ENCODE assay signal across 12 cellular contexts in the genomic region with DNA sequence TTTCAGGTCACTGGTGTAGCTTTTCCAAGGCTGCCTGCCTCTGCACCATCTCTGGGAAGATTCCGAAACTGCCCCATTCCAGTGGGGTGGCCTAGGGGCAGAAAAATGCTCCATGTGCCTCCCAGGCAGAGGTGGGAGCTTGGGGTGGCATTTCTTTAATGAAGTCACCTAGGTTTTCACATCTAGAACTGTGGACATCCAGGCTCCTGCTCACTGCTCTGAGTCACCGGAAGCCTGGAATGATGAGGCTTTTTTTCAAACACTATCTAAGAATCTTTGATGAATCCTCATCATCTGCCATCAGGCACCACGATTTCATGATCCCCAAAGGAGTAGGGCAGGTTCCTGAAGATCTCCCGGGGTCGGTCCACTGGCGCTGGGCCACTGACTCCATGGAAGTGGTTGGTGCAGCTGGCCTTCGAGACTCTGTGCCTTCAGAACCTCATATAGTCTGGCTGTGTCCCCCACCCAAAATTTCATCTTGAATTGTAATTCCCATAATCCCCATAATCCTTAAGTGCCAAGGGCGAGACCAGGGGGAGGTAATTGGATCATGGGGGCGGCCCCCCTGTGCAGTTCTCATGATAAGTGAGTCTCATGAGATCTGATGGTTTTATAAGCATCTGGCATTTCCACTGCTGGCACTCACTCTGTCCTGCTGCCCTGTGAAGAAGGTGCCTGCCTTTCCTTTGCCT. TPM values are rescaled to one million over a fixed set of nuclear protein-coding genes. Genes with fewer than 3 reads are reported as not detected.
A peak's percentile ranks its signal among the peaks of the same experiment; 100 is the strongest.
DNase-seq lines count a peak whose midpoint lies in the region; ATAC-seq, FAIRE-seq and TF ChIP-seq lines count a peak whose summit lies in the region.
"Had no signal": no experiment of that assay in that cellular context is flagged by ENCODE, and none has a peak within 500 bp of the region (broad histone marks: within the 10 kb centered on the region; RNA-seq: fewer than 3 reads in every experiment).

No MANE protein-coding gene starts in this region.

- H3K4me3 ChIP-seq in keratinocyte (ENCODE audit: control insufficient read depth in 2 of 3, extremely low read depth in 1 of 3, insufficient read depth in 2 of 3, low read depth in 1 of 3, low read length in 3 of 3) (no peak overlapping the region), tibial nerve (no peak overlapping the region)
- H3K4me3 ChIP-seq: heart right ventricle had no signal

- TF ChIP-seq POLR2A in tibial nerve (IDR thresholded peaks at IDR 0.05): no peak

- H3K79me2 ChIP-seq in keratinocyte (ENCODE audit: control insufficient read depth, insufficient read depth, low read length): no peaks in the 10 kb centered on the region

- WGBS in tibial nerve, 2 donors: 89 to 90% methylated on average over 8 to 9 of the region's 9 CpGs

- no peak for ATAC-seq in GM19023 (IDR thresholded peaks at IDR 0.05; ENCODE audit: unreplicated experiment)
- ATAC-seq: stimulated activated effector memory CD8-positive, alpha-beta T cell treated with anti-CD3 and anti-CD28 coated beads, Interleukin-12 subunit alpha, Interleukin-12 subunit beta, amount 100 ng/mL, for 72 hours had no signal

- peak; percentile 97 for DNase-seq in DMS 273 (lab: John Stamatoyannopoulos, UW; ENCODE audit: unreplicated experiment)
- no peak for DNase-seq in DMS 273 treated with DMSO at 0.1 percent for 48 hours (lab: John Stamatoyannopoulos, UW)
- peak; percentile 73 for DNase-seq in keratinocyte (ENCODE audit: low read depth, low spot score)
- DNase-seq in tibial nerve (ENCODE audit: low spot score in 2 of 2): no peak
- no peak for DNase-seq in NCI-H2107 (lab: John Stamatoyannopoulos, UW)
- DNase-seq in iPS-NIHi11 (ENCODE audit: low spot score): no peak
- DNase-seq: heart right ventricle; midbrain; stimulated activated CD4-positive, alpha-beta T cell treated with anti-CD3 and anti-CD28 coated beads, Interleukin-12 subunit alpha, Interleukin-12 subunit beta, amount 100 ng/mL, for 4 hours had no signal

- no peaks in the 10 kb centered on the region for H3K9me3 ChIP-seq in keratinocyte (ENCODE audit: control insufficient read depth, low read depth, low read length)
- H3K9me3 ChIP-seq in tibial nerve: no peaks in the 10 kb centered on the region
- H3K9me3 ChIP-seq: heart right ventricle had no signal

- peak overlapping the region; percentile 62 for H3K9ac ChIP-seq in keratinocyte (ENCODE audit: control insufficient read depth, extremely low read depth, insufficient read depth, low read length)

- H3K36me3 ChIP-seq in keratinocyte (ENCODE audit: control insufficient read depth in 2 of 2, extremely low read depth in 1 of 2, insufficient read depth in 2 of 2, low read length in 2 of 2) (no peaks in the 10 kb centered on the region), tibial nerve (no peaks in the 10 kb centered on the region)
- H3K36me3 ChIP-seq: heart right ventricle had no signal

- H3K9me1 ChIP-seq in keratinocyte (ENCODE audit: control insufficient read depth, extremely low read depth, insufficient read depth, low read length): no peaks in the 10 kb centered on the region

- no peak for TF ChIP-seq EP300 in tibial nerve (IDR thresholded peaks at IDR 0.05)

- dilution Hi-C loops in keratinocyte (cut with MboI; ENCODE audit: extremely low pct_ligation_motif_present, low sequenced_read_pairs): no loop called here

- no peak overlapping the region for H2AFZ ChIP-seq in keratinocyte (ENCODE audit: control insufficient read depth, low read length)

- H3K27ac ChIP-seq in angular gyrus (ENCODE audit: low read depth, low read length) (peak overlapping the region; percentile 93), keratinocyte (ENCODE audit: control insufficient read depth, insufficient read depth, low read length) (peak overlapping the region; percentile 95), tibial nerve (peak overlapping the region; percentile 53 to 94 (median 76))

- no peak for TF ChIP-seq CTCF in keratinocyte (optimal IDR thresholded peaks at IDR 0.05 in 1 of 3, IDR thresholded peaks at IDR 0.05 in 1 of 3, conservative IDR thresholded peaks at IDR 0.05 in 1 of 3; ENCODE audit: extremely low read depth in 1 of 3, insufficient read depth in 2 of 3, low read length in 3 of 3)
- no peak for TF ChIP-seq CTCF in tibial nerve (IDR thresholded peaks at IDR 0.05)

- H4K20me1 ChIP-seq in keratinocyte (ENCODE audit: control insufficient read depth, extremely low read depth, insufficient read depth, low read length): no peaks in the 10 kb centered on the region

- peak; percentile 89 for FAIRE-seq in keratinocyte (lab: Jason Lieb, UNC)

- no peaks in the 10 kb centered on the region for H3K27me3 ChIP-seq in keratinocyte (ENCODE audit: control insufficient read depth, extremely low read depth, insufficient read depth, low read length)
- no peaks in the 10 kb centered on the region for H3K27me3 ChIP-seq in tibial nerve
- H3K27me3 ChIP-seq: heart right ventricle had no signal

- peak overlapping the region; percentile 75 for H3K4me2 ChIP-seq in keratinocyte (ENCODE audit: control insufficient read depth, extremely low read depth, insufficient read depth, low read depth, low read length)

- H3K4me1 ChIP-seq in keratinocyte (ENCODE audit: control insufficient read depth, extremely low read depth, insufficient read depth, low read length): peaks cover 47% of the 10 kb centered on the region
- peaks cover 0 to 93% (median 54%) of the 10 kb centered on the region in 4 donors for H3K4me1 ChIP-seq in tibial nerve

RNA-seq across cellular contexts. Expression of a gene that starts 37.1 kb away (rescaled TPM):
- polyA plus RNA-seq in keratinocyte: 5.9 to 10.9 TPM (median 10.8 TPM) in 3 replicates
- 5.5 TPM for polyA plus RNA-seq in keratinocyte (2011; ENCODE audit: low read depth)
- 6.6 and 8.5 TPM in 2 replicates for polyA plus RNA-seq in keratinocyte (2011; cell fraction: cytosol; rRNA removed)
- polyA plus RNA-seq in keratinocyte (2011; cell fraction: nucleus; rRNA removed): 11.0 and 12.6 TPM in 2 replicates
- polyA plus RNA-seq in keratinocyte (2012; ENCODE audit: low replicate concordance): 7.7 and 9.7 TPM in 2 replicates
- polyA minus RNA-seq in keratinocyte: 4.3 to 10.3 TPM (median 9.9 TPM) in 3 replicates
- polyA minus RNA-seq in keratinocyte (2011; cell fraction: cytosol; rRNA and poly(A)+ RNA removed): 6.1 TPM
- polyA minus RNA-seq in keratinocyte (2011; cell fraction: nucleus; rRNA and poly(A)+ RNA removed): 5.0 and 10.3 TPM in 2 replicates
- total RNA-seq in tibial nerve: 100 to 1,000 TPM; 156 to 246 (median 186) TPM

Comparison
In these comparisons a context has a peak if more than half of its experiments do, and no peak if none do; other contexts are left out.
1. DNase-seq: peak in DMS 273 (single experiment) and keratinocyte (single experiment); none in DMS 273 treated with DMSO at 0.1 percent for 48 hours (single experiment), tibial nerve (0 of 2), NCI-H2107 (single experiment) and iPS-NIHi11 (single experiment).
2. Peak in every context shown above with its lines, with median percentiles within 50 percentile points of each other: H3K27ac ChIP-seq.